In the genomic region with DNA sequence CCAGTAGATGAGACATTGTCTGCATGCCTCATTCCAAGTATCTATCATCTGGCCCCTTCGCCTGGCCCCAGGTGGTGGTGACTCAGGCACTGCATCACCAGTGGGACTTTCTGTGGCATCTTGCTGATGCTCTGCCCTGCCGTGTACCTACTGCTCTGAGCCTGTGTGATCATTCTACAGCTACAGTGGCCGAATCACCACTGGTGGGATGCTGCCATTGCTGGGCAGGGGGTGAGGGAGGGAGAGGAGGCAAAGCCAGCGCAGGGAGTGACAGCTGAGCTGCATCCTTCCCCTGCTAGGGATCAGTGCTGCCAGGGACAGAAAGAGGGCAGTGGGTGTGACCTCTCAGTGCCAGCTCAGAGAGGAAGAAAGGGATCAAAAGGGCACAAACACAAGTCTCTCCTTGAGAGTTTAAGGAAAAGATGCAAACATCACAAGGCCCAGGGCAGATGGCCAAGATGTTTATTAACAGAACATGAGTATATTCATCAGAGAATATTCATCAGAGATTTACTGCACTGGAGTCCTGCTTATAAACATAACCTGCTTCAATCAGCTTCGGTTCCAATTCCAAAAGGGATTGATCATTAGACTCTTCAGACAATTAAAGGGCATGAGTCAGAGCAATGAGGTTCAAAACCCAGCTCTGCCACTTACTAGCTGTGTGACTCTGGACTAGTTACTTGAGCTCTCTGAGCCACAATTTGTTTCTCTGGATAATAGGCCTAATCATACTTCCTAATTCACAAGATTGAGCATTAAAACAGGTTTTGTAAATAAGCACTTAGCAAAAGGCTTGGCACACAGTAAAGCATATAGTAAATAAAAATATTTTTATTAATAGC, we compare ENCODE assay signal across 8 cellular contexts.
DNase-seq lines count a peak whose midpoint lies in the region; ATAC-seq and TF ChIP-seq lines count a peak whose summit lies in the region.

No MANE protein-coding gene starts in this region.

- H3K36me3 ChIP-seq in brain microvascular endothelial cell (replicated peaks): no peaks in the 10 kb centered on the region

- peak; percentile 60 for ATAC-seq in GM19452 (IDR thresholded peaks at IDR 0.05; ENCODE audit: unreplicated experiment)
- peak; percentile 69 for ATAC-seq in SK-N-SH treated with all-trans-retinoic acid at 6 μM for 48 hours
- no peak for ATAC-seq in HG03457 (IDR thresholded peaks at IDR 0.05; ENCODE audit: unreplicated experiment)
- no peak for ATAC-seq in HG02678 (IDR thresholded peaks at IDR 0.05; ENCODE audit: unreplicated experiment)

- TF ChIP-seq CTCF in brain microvascular endothelial cell (IDR thresholded peaks at IDR 0.05; ENCODE audit: low read depth, low read length, missing control alignments): no peak

- no peaks in the 10 kb centered on the region for H3K27me3 ChIP-seq in brain microvascular endothelial cell (replicated peaks)

- peak; percentile 58 for DNase-seq in brain microvascular endothelial cell
- peak; percentile 59 to 84 (median 59) for DNase-seq in stimulated activated CD4-positive, alpha-beta T cell treated with anti-CD3 and anti-CD28 coated beads, TNF-alpha, amount 100 ng/mL, for 24 hours (ENCODE audit: low read depth in 3 of 3)
- no peak for DNase-seq in GM19240 (ENCODE audit: insufficient read length, low spot score)
- DNase-seq in anterior cingulate cortex (lab: John Stamatoyannopoulos, UW): no peak

- no peak overlapping the region for H3K4me3 ChIP-seq in brain microvascular endothelial cell (ENCODE audit: low read depth, low read length)

- in situ Hi-C loops in brain microvascular endothelial cell (cut with HindIII; ENCODE audit: low pct_ligation_motif_present, low sequenced_read_pairs): no loop called here

- H3K27ac ChIP-seq in brain microvascular endothelial cell: no peak overlapping the region

TF ChIP-seq in SK-N-SH treated with all-trans-retinoic acid at 6 μM for 48 hours, 23 proteins besides CTCF, POLR2A, EP300 and RAD21:
- TF ChIP-seq ISL1 (CRISPR knock-in tag; IDR thresholded peaks at IDR 0.05): no peak
- no peak for TF ChIP-seq ZC3H10 (CRISPR knock-in tag; IDR thresholded peaks at IDR 0.05)
- TF ChIP-seq ZNF565 (CRISPR knock-in tag; conservative IDR thresholded peaks at IDR 0.05; ENCODE audit: low read depth): no peak
- TF ChIP-seq ARNTL (CRISPR knock-in tag; IDR thresholded peaks at IDR 0.05; ENCODE audit: borderline replicate concordance, low read depth): no peak
- TF ChIP-seq, protein P1, sequence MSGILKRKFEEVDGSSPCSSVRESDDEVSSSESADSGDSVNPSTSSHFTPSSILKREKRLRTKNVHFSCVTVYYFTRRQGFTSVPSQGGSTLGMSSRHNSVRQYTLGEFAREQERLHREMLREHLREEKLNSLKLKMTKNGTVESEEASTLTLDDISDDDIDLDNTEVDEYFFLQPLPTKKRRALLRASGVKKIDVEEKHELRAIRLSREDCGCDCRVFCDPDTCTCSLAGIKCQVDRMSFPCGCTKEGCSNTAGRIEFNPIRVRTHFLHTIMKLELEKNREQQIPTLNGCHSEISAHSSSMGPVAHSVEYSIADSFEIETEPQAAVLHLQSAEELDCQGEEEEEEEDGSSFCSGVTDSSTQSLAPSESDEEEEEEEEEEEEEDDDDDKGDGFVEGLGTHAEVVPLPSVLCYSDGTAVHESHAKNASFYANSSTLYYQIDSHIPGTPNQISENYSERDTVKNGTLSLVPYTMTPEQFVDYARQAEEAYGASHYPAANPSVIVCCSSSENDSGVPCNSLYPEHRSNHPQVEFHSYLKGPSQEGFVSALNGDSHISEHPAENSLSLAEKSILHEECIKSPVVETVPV (CRISPR knock-in tag; IDR thresholded peaks at IDR 0.05): no peak
- TF ChIP-seq, protein P2, sequence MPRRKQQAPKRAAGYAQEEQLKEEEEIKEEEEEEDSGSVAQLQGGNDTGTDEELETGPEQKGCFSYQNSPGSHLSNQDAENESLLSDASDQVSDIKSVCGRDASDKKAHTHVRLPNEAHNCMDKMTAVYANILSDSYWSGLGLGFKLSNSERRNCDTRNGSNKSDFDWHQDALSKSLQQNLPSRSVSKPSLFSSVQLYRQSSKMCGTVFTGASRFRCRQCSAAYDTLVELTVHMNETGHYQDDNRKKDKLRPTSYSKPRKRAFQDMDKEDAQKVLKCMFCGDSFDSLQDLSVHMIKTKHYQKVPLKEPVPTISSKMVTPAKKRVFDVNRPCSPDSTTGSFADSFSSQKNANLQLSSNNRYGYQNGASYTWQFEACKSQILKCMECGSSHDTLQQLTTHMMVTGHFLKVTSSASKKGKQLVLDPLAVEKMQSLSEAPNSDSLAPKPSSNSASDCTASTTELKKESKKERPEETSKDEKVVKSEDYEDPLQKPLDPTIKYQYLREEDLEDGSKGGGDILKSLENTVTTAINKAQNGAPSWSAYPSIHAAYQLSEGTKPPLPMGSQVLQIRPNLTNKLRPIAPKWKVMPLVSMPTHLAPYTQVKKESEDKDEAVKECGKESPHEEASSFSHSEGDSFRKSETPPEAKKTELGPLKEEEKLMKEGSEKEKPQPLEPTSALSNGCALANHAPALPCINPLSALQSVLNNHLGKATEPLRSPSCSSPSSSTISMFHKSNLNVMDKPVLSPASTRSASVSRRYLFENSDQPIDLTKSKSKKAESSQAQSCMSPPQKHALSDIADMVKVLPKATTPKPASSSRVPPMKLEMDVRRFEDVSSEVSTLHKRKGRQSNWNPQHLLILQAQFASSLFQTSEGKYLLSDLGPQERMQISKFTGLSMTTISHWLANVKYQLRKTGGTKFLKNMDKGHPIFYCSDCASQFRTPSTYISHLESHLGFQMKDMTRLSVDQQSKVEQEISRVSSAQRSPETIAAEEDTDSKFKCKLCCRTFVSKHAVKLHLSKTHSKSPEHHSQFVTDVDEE (CRISPR knock-in tag; IDR thresholded peaks at IDR 0.05): no peak
- no peak for TF ChIP-seq ZNF8 (CRISPR knock-in tag; IDR thresholded peaks at IDR 0.05)
- TF ChIP-seq OSR1 (CRISPR knock-in tag; IDR thresholded peaks at IDR 0.05): no peak
- TF ChIP-seq, protein P3, sequence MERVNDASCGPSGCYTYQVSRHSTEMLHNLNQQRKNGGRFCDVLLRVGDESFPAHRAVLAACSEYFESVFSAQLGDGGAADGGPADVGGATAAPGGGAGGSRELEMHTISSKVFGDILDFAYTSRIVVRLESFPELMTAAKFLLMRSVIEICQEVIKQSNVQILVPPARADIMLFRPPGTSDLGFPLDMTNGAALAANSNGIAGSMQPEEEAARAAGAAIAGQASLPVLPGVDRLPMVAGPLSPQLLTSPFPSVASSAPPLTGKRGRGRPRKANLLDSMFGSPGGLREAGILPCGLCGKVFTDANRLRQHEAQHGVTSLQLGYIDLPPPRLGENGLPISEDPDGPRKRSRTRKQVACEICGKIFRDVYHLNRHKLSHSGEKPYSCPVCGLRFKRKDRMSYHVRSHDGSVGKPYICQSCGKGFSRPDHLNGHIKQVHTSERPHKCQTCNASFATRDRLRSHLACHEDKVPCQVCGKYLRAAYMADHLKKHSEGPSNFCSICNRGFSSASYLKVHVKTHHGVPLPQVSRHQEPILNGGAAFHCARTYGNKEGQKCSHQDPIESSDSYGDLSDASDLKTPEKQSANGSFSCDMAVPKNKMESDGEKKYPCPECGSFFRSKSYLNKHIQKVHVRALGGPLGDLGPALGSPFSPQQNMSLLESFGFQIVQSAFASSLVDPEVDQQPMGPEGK (CRISPR knock-in tag; IDR thresholded peaks at IDR 0.05; ENCODE audit: borderline replicate concordance): no peak
- TF ChIP-seq ZFP3 (CRISPR knock-in tag; IDR thresholded peaks at IDR 0.05): no peak
- no peak for TF ChIP-seq ZNF70 (CRISPR knock-in tag; IDR thresholded peaks at IDR 0.05)
- TF ChIP-seq ESRRG (CRISPR knock-in tag; IDR thresholded peaks at IDR 0.05): no peak
- no peak for TF ChIP-seq BACH2 (CRISPR knock-in tag; IDR thresholded peaks at IDR 0.05; ENCODE audit: borderline replicate concordance)

Comparison
In these comparisons a context has a peak if more than half of its experiments do, and no peak if none do; other contexts are left out.
1. ATAC-seq: peak in GM19452 (single experiment) and SK-N-SH treated with all-trans-retinoic acid at 6 μM for 48 hours (single experiment); none in HG03457 (single experiment) and HG02678 (single experiment).
2. DNase-seq: peak in brain microvascular endothelial cell (single experiment) and stimulated activated CD4-positive, alpha-beta T cell treated with anti-CD3 and anti-CD28 coated beads, TNF-alpha, amount 100 ng/mL, for 24 hours (3 of 3); none in GM19240 (single experiment) and anterior cingulate cortex (0 of 58).